In genomic region chr12:100661300-100661951, GRCh38 we compare ENCODE assay signal across 15 cellular contexts.
DNase-seq lines count a peak whose midpoint lies in the region; ATAC-seq, FAIRE-seq and TF ChIP-seq lines count a peak whose summit lies in the region.
"Had no signal": no experiment of that assay in that cellular context is flagged by ENCODE, and none has a peak within 500 bp of the region (broad histone marks: within the 10 kb centered on the region; RNA-seq: fewer than 3 reads in every experiment).

No MANE protein-coding gene starts in this region.

- no peaks in the 10 kb centered on the region for H3K36me3 ChIP-seq in keratinocyte (ENCODE audit: control insufficient read depth in 2 of 2, extremely low read depth in 1 of 2, insufficient read depth in 2 of 2, low read length in 2 of 2)
- no peaks in the 10 kb centered on the region for H3K36me3 ChIP-seq in right lobe of liver
- no peaks in the 10 kb centered on the region for H3K36me3 ChIP-seq in sigmoid colon
- H3K36me3 ChIP-seq: gastroesophageal sphincter, neutrophil had no signal

- TF ChIP-seq POLR2A in right lobe of liver (IDR thresholded peaks at IDR 0.05): no peak
- no peak for TF ChIP-seq POLR2A in sigmoid colon (IDR thresholded peaks at IDR 0.05)

- no peak overlapping the region for H3K4me2 ChIP-seq in keratinocyte (ENCODE audit: control insufficient read depth, extremely low read depth, insufficient read depth, low read depth, low read length)

- intact Hi-C loops in right lobe of liver (cut with DNase I) (no loop called here), sigmoid colon (cut with DNase I) (no loop called here)

- H3K4me1 ChIP-seq in keratinocyte (ENCODE audit: control insufficient read depth, extremely low read depth, insufficient read depth, low read length) (peaks cover 8% of the 10 kb centered on the region), right lobe of liver (no peaks in the 10 kb centered on the region), sigmoid colon (no peaks in the 10 kb centered on the region)
- H3K4me1 ChIP-seq: gastroesophageal sphincter had no signal

- H3K27me3 ChIP-seq in keratinocyte (ENCODE audit: control insufficient read depth, extremely low read depth, insufficient read depth, low read length): no peaks in the 10 kb centered on the region
- H3K27me3 ChIP-seq in right lobe of liver: no peaks in the 10 kb centered on the region
- H3K27me3 ChIP-seq in sigmoid colon: no peaks in the 10 kb centered on the region
- H3K27me3 ChIP-seq: neutrophil had no signal

- FAIRE-seq in RCC 7860 (lab: Jason Lieb, UNC): no peak
- FAIRE-seq in keratinocyte (lab: Jason Lieb, UNC): peak; percentile 51

- H3K9ac ChIP-seq in keratinocyte (ENCODE audit: control insufficient read depth, extremely low read depth, insufficient read depth, low read length): no peak overlapping the region

- H3K9me1 ChIP-seq in keratinocyte (ENCODE audit: control insufficient read depth, extremely low read depth, insufficient read depth, low read length): no peaks in the 10 kb centered on the region

- ATAC-seq in GM19023 (IDR thresholded peaks at IDR 0.05; ENCODE audit: unreplicated experiment) (no peak), right lobe of liver (no peak)
- ATAC-seq: gastroesophageal sphincter, left cardiac atrium had no signal

- TF ChIP-seq EP300 in sigmoid colon (IDR thresholded peaks at IDR 0.05): no peak

- dilution Hi-C loops in keratinocyte (cut with MboI; ENCODE audit: extremely low pct_ligation_motif_present, low sequenced_read_pairs): no loop called here

- no peaks in the 10 kb centered on the region for H4K20me1 ChIP-seq in keratinocyte (ENCODE audit: control insufficient read depth, extremely low read depth, insufficient read depth, low read length)

- H2AFZ ChIP-seq in keratinocyte (ENCODE audit: control insufficient read depth, low read length): no peak overlapping the region

- H3K4me3 ChIP-seq in keratinocyte (ENCODE audit: control insufficient read depth in 2 of 3, extremely low read depth in 1 of 3, insufficient read depth in 2 of 3, low read depth in 1 of 3, low read length in 3 of 3): no peak overlapping the region
- no peak overlapping the region for H3K4me3 ChIP-seq in right lobe of liver
- no peak overlapping the region for H3K4me3 ChIP-seq in sigmoid colon
- H3K4me3 ChIP-seq: gastroesophageal sphincter had no signal

- H3K9me3 ChIP-seq in keratinocyte (ENCODE audit: control insufficient read depth, low read depth, low read length) (no peaks in the 10 kb centered on the region), right lobe of liver (no peaks in the 10 kb centered on the region), sigmoid colon (peaks cover 0 to 1% (median 0%) of the 10 kb centered on the region in 4 donors)
- H3K9me3 ChIP-seq: neutrophil had no signal

- TF ChIP-seq CTCF in keratinocyte (optimal IDR thresholded peaks at IDR 0.05 in 1 of 3, IDR thresholded peaks at IDR 0.05 in 1 of 3, conservative IDR thresholded peaks at IDR 0.05 in 1 of 3; ENCODE audit: extremely low read depth in 1 of 3, insufficient read depth in 2 of 3, low read length in 3 of 3): no peak
- TF ChIP-seq CTCF in right lobe of liver (IDR thresholded peaks at IDR 0.05): no peak
- no peak for TF ChIP-seq CTCF in sigmoid colon (IDR thresholded peaks at IDR 0.05)

- H3K27ac ChIP-seq in keratinocyte (ENCODE audit: control insufficient read depth, insufficient read depth, low read length) (no peak overlapping the region), right lobe of liver (no peak overlapping the region), sigmoid colon (no peak overlapping the region)
- H3K27ac ChIP-seq: gastroesophageal sphincter, neutrophil had no signal

- no peaks in the 10 kb centered on the region for H3K79me2 ChIP-seq in keratinocyte (ENCODE audit: control insufficient read depth, insufficient read depth, low read length)

- peak; percentile 17 for DNase-seq in GM03348 (ENCODE audit: low spot score)
- peak; percentile 64 for DNase-seq in HCEC 1CT
- peak; percentile 13 for DNase-seq in RCC 7860 (ENCODE audit: low spot score)
- no peak for DNase-seq in keratinocyte (ENCODE audit: low read depth, low spot score)
- DNase-seq in right lobe of liver: no peak
- DNase-seq in sigmoid colon: no peak
- DNase-seq in NCI-H2029 treated with DMSO at 0.1 percent for 48 hours (lab: John Stamatoyannopoulos, UW): no peak
- DNase-seq: activated CD4-positive, alpha-beta T cell treated with anti-CD3 and anti-CD28 coated beads for 48 hours; activated naive CD4-positive, alpha-beta T cell treated with Interleukin-2 at 50 U/mL for 16 hours; CD4-positive, alpha-beta T cell; left cardiac atrium; NCI-H1694 treated with DMSO at 0.1 percent for 48 hours had no signal

- WGBS in right lobe of liver (ENCODE audit: insufficient coverage, low coverage, low lambda C conversion rate, missing lambda C conversion rate): 50% methylated on average over 6 of the region's 6 CpGs
- WGBS in sigmoid colon, 2 donors: 56 to 71% methylated on average over 6 of the region's 6 CpGs

Comparison
In these comparisons a context has a peak if more than half of its experiments do, and no peak if none do; other contexts are left out.
1. DNase-seq: peak in GM03348 (single experiment), HCEC 1CT (single experiment) and RCC 7860 (single experiment); none in keratinocyte (single experiment), right lobe of liver (0 of 3), sigmoid colon (single experiment) and NCI-H2029 treated with DMSO at 0.1 percent for 48 hours (single experiment).